Comparison of ENCODE assay signal across 9 cellular contexts in genomic region chr1:207454046-207454964, GRCh38. TPM values are rescaled to one million over a fixed set of nuclear protein-coding genes. Genes with fewer than 3 reads are reported as not detected.
DNase-seq lines count a peak whose midpoint lies in the region; ATAC-seq and TF ChIP-seq lines count a peak whose summit lies in the region.
"Had no signal": no experiment of that assay in that cellular context is flagged by ENCODE, and none has a peak within 500 bp of the region (broad histone marks: within the 10 kb centered on the region; RNA-seq: fewer than 3 reads in every experiment).

TSS of gene CR2 (plus strand) at chr1:207454328. CDS start at chr1:207454419, 91 bp downstream.

- no peaks in the 10 kb centered on the region for H3K4me1 ChIP-seq in PC-3 (ENCODE audit: insufficient read depth, low read length)
- no peaks in the 10 kb centered on the region for H3K4me1 ChIP-seq in iPS-15b (ENCODE audit: control insufficient read depth, insufficient read depth, low read length)

- peaks cover 99% of the 10 kb centered on the region for H3K27me3 ChIP-seq in PC-3 (ENCODE audit: low read length)
- H3K27me3 ChIP-seq in iPS-15b (ENCODE audit: control insufficient read depth, insufficient read depth, low read length): peaks cover 58% of the 10 kb centered on the region

- TF ChIP-seq CTCF in PC-3 (conservative IDR thresholded peaks at IDR 0.05; ENCODE audit: low read depth, low read length): peak; percentile 26; the same call in 1 of the 2 replicates

- no peaks in the 10 kb centered on the region for H3K9me3 Mint-ChIP-seq in activated naive CD8-positive, alpha-beta T cell treated with anti-CD3 and anti-CD28 coated beads, Interleukin-2, amount 10 ng/mL, durations not matched to agents 7 days and 5 days

- no peaks in the 10 kb centered on the region for H3K79me2 ChIP-seq in PC-3 (ENCODE audit: low read length)

- H3K27ac ChIP-seq in PC-3 (ENCODE audit: low read length) (no peak within 1 kb of the TSS), skin epidermis (no peak within 1 kb of the TSS)

- peak within 1 kb of the TSS; percentile 56 for H3K4me3 Mint-ChIP-seq in activated naive CD8-positive, alpha-beta T cell treated with anti-CD3 and anti-CD28 coated beads, Interleukin-2, amount 10 ng/mL, durations not matched to agents 7 days and 5 days

- peaks cover 43% of the 10 kb centered on the region for H3K27me3 Mint-ChIP-seq in activated naive CD8-positive, alpha-beta T cell treated with anti-CD3 and anti-CD28 coated beads, Interleukin-2, amount 10 ng/mL, durations not matched to agents 7 days and 5 days

- DNase-seq in activated CD4-positive, alpha-beta T cell treated with anti-CD3 and anti-CD28 coated beads for 24 hours (ENCODE audit: low read depth in 2 of 2): peak; percentile 21 to 45
- DNase-seq in activated CD4-positive, alpha-beta T cell treated with anti-CD3 and anti-CD28 coated beads for 1 hour: no peak
- DNase-seq in PC-3 (no peak), MV-4-11 (lab: John Stamatoyannopoulos, UW) (no peak)
- DNase-seq in activated naive CD8-positive, alpha-beta T cell treated with anti-CD3 and anti-CD28 coated beads, Interleukin-2, amount 10 ng/mL, durations not matched to agents 7 days and 5 days: peak; percentile 54

- no peaks in the 10 kb centered on the region for H3K9me2 ChIP-seq in PC-3 (replicated peaks; ENCODE audit: low read length)

- no peak within 1 kb of the TSS for H3K27ac Mint-ChIP-seq in activated naive CD8-positive, alpha-beta T cell treated with anti-CD3 and anti-CD28 coated beads, Interleukin-2, amount 10 ng/mL, durations not matched to agents 7 days and 5 days

- peak within 1 kb of the TSS; percentile 30; the same call in 1 of the 2 replicates for H3K4me2 ChIP-seq in PC-3 (ENCODE audit: low read length)

- BruUV-seq in PC-3 (replicated peaks; lab: Mats Ljungman, UMichigan): no TSS peak

- CTCF ChIA-PET in PC-3 (lab: Charles Lee): interaction anchor here (0.6 kb wide), 1 partner anchor 370 kb away, joined by 3 read pairs; no protein-coding TSS in a partner anchor

- no peaks in the 10 kb centered on the region for H3K9me3 ChIP-seq in PC-3 (ENCODE audit: low read length)
- no peaks in the 10 kb centered on the region for H3K9me3 ChIP-seq in iPS-15b (ENCODE audit: control insufficient read depth, insufficient read depth, low read length)

- H3K9ac ChIP-seq in PC-3 (ENCODE audit: low read length) (no peak within 1 kb of the TSS), iPS-15b (ENCODE audit: low read depth, low read length) (peak within 1 kb of the TSS; percentile 10)

- no peaks in the 10 kb centered on the region for H3F3A ChIP-seq in PC-3 (ENCODE audit: low read length, unreplicated experiment)

- H4K20me1 ChIP-seq in PC-3 (ENCODE audit: low read length): no peaks in the 10 kb centered on the region

- no peaks in the 10 kb centered on the region for H3K36me3 Mint-ChIP-seq in activated naive CD8-positive, alpha-beta T cell treated with anti-CD3 and anti-CD28 coated beads, Interleukin-2, amount 10 ng/mL, durations not matched to agents 7 days and 5 days

- H3K4me3 ChIP-seq in PC-3 (ENCODE audit: low read length) (no peak within 1 kb of the TSS), iPS-15b (ENCODE audit: low read depth, low read length) (peak within 1 kb of the TSS; percentile 85), skin epidermis (peak within 1 kb of the TSS in 6 of 7 experiments; percentile 5 to 42 (median 22))

- peaks cover 7% of the 10 kb centered on the region for H3K4me1 Mint-ChIP-seq in activated naive CD8-positive, alpha-beta T cell treated with anti-CD3 and anti-CD28 coated beads, Interleukin-2, amount 10 ng/mL, durations not matched to agents 7 days and 5 days

- POLR2A ChIA-PET in PC-3 (lab: Charles Lee; ENCODE audit: unreplicated experiment): no interaction called here
- POLR2A ChIA-PET in activated naive CD8-positive, alpha-beta T cell treated with anti-CD3 and anti-CD28 coated beads, Interleukin-2, amount 10 ng/mL, durations not matched to agents 7 days and 5 days (lab: Charles Lee): no interaction called here

- ATAC-seq in HG03060 (IDR thresholded peaks at IDR 0.05; ENCODE audit: low read depth, unreplicated experiment) (peak; percentile 50), PC-3 (peak; percentile 69)
- peak; percentile 77 for ATAC-seq in activated naive CD8-positive, alpha-beta T cell treated with anti-CD3 and anti-CD28 coated beads, Interleukin-2, amount 10 ng/mL, durations not matched to agents 7 days and 5 days (ENCODE audit: low read depth)

- H3K36me3 ChIP-seq in PC-3 (ENCODE audit: low read depth, low read length) (no peaks in the 10 kb centered on the region), iPS-15b (ENCODE audit: control insufficient read depth, insufficient read depth, low read length) (no peaks in the 10 kb centered on the region)

- intact Hi-C loops in PC-3 (cut with micrococcal nuclease): no loop called here

- H2AFZ ChIP-seq in PC-3 (ENCODE audit: low read length): no peak within 1 kb of the TSS

RNA-seq across cellular contexts. Expression of gene CR2, which starts in this region (rescaled TPM):
- not detected in 2 replicates for total RNA-seq in PC-3 (2014; rRNA removed)
- 1 to 10 TPM; 2.9 to 3.5 TPM for total RNA-seq in activated naive CD8-positive, alpha-beta T cell treated with anti-CD3 and anti-CD28 coated beads, Interleukin-2, amount 10 ng/mL, durations not matched to agents 7 days and 5 days
- total RNA-seq: renal cortical epithelial cell had no signal

Comparison
In these comparisons a context has a peak if more than half of its experiments do, and no peak if none do; other contexts are left out.
1. DNase-seq: peak in activated CD4-positive, alpha-beta T cell treated with anti-CD3 and anti-CD28 coated beads for 24 hours (2 of 2) and activated naive CD8-positive, alpha-beta T cell treated with anti-CD3 and anti-CD28 coated beads, Interleukin-2, amount 10 ng/mL, durations not matched to agents 7 days and 5 days (single experiment); none in activated CD4-positive, alpha-beta T cell treated with anti-CD3 and anti-CD28 coated beads for 1 hour (single experiment), PC-3 (single experiment) and MV-4-11 (single experiment).
2. Peak in ATAC-seq and H3K4me2 ChIP-seq in PC-3; RNA of the gene not detected or under 1 TPM.
3. Peak in every context shown above with its lines, with median percentiles within 50 percentile points of each other: ATAC-seq.